ENCODE assay signal across 15 cellular contexts in genomic region chr2:133523406-133523805, GRCh38. TPM values are rescaled to one million over a fixed set of nuclear protein-coding genes. Genes with fewer than 3 reads are reported as not detected.
DNase-seq lines count a peak whose midpoint lies in the region; ATAC-seq and TF ChIP-seq lines count a peak whose summit lies in the region.
"Had no signal": no experiment of that assay in that cellular context is flagged by ENCODE, and none has a peak within 500 bp of the region (broad histone marks: within the 10 kb centered on the region; RNA-seq: fewer than 3 reads in every experiment).

No MANE protein-coding gene starts in this region.

- DNase-seq in EH (ENCODE audit: low read depth), result peak; percentile 62
- no peak for DNase-seq in SK-N-MC (ENCODE audit: low read depth, low spot score)
- DNase-seq in fibroblast of villous mesenchyme (ENCODE audit: low read depth), result peak; percentile 52
- no peak for DNase-seq in T-cell
- no peak for DNase-seq in T-helper 1 cell
- DNase-seq: C1 segment of cervical spinal cord; CD4-positive, alpha-beta T cell; DMS79; EL; GDM1; KBM-7 had no signal

- ATAC-seq in T-cell (replicated peaks in 1 of 4) (no peak), GM21360 (IDR thresholded peaks at IDR 0.05; ENCODE audit: unreplicated experiment) (no peak)
- ATAC-seq: A549, HCT116 had no signal

- H3K9me3 ChIP-seq in SK-N-MC (ENCODE audit: low read depth, low read length), result no peaks in the 10 kb centered on the region
- H3K9me3 ChIP-seq: A549 had no signal

- H3K9ac ChIP-seq in SK-N-MC (ENCODE audit: insufficient read length), result no peak overlapping the region

- TF ChIP-seq CTCF in fibroblast of villous mesenchyme (IDR thresholded peaks at IDR 0.05; ENCODE audit: insufficient read depth, low read depth, low read length), result no peak

- H3K9me3 Mint-ChIP-seq in T-cell, result no peaks in the 10 kb centered on the region
- H3K9me3 Mint-ChIP-seq: CD4-positive, alpha-beta T cell had no signal

- no peak overlapping the region for H3K4me3 ChIP-seq in SK-N-MC
- H3K4me3 ChIP-seq in fibroblast of villous mesenchyme (ENCODE audit: low read depth, low read length), result no peak overlapping the region
- H3K4me3 ChIP-seq: A549 had no signal

- no peak overlapping the region for H3K27ac Mint-ChIP-seq in T-cell
- H3K27ac Mint-ChIP-seq: B cell; CD4-positive, alpha-beta T cell had no signal

- POLR2A ChIA-PET in T-cell (lab: Charles Lee), result no interaction called here

- H3K36me3 ChIP-seq in SK-N-MC (ENCODE audit: insufficient read depth, low read length), result no peaks in the 10 kb centered on the region

- no peak overlapping the region for H3K4me3 Mint-ChIP-seq in T-cell
- H3K4me3 Mint-ChIP-seq: B cell; CD4-positive, alpha-beta T cell had no signal

- no peaks in the 10 kb centered on the region for H3K27me3 Mint-ChIP-seq in T-cell
- H3K27me3 Mint-ChIP-seq: CD4-positive, alpha-beta T cell had no signal

- CTCF ChIA-PET in T-cell (lab: Charles Lee), result no interaction called here

- H3K27ac ChIP-seq in SK-N-MC, result peak overlapping the region; percentile 99
- H3K27ac ChIP-seq: A549 had no signal

- no peaks in the 10 kb centered on the region for H3K4me1 Mint-ChIP-seq in T-cell
- H3K4me1 Mint-ChIP-seq: B cell had no signal

- H3K36me3 Mint-ChIP-seq in T-cell, result no peaks in the 10 kb centered on the region

RNA-seq across cellular contexts. Expression of gene NCKAP5, which starts 44.9 kb away (rescaled TPM):
- 28.7 and 47.9 TPM in 2 replicates for total RNA-seq in fibroblast of villous mesenchyme
- under 1 TPM in 1 of 5 donors, not detected in 4; 0.06 TPM for total RNA-seq in T-cell
- total RNA-seq: B cell; CD4-positive, alpha-beta T cell had no signal

Comparison
In these comparisons a context has a peak if more than half of its experiments do, and no peak if none do; other contexts are left out.
1. DNase-seq: peak in EH (single experiment) and fibroblast of villous mesenchyme (single experiment); none in SK-N-MC (single experiment), T-cell (0 of 34) and T-helper 1 cell (0 of 5).
2. RNA of gene NCKAP5, which starts 44.9 kb away (total RNA-seq): 28.7 to 47.9 TPM in fibroblast of villous mesenchyme; 0.06 TPM in T-cell; every median in the first group is over 10 times any median in the second.